8 cellular contexts compared by ENCODE assay signal in the genomic region with DNA sequence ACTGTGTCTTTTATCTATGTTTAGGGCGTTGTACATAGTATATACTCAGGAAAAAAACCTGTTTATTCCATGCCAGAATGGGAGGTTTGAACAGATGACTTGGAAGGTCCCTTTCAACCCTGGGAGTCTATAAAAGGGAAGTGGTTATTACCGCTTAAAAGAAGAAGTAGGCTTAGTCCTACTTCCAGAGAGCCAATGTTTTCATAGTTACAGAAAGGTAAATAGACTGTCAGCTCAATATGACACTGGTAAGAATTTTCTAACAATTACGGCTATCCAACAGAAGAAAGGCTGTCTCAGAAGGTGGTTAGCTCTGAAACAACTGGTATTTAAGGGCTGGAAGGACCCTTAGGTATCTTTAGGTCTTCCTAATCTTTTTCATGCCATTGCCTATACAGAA. TPM values are rescaled to one million over a fixed set of nuclear protein-coding genes. Genes with fewer than 3 reads are reported as not detected.
DNase-seq lines count a peak whose midpoint lies in the region; ATAC-seq and TF ChIP-seq lines count a peak whose summit lies in the region.

No MANE protein-coding gene starts in this region.

- peak overlapping the region; percentile 90 for H3K27ac ChIP-seq in vagina

- H3K27ac Mint-ChIP-seq in activated naive CD8-positive, alpha-beta T cell treated with anti-CD3 and anti-CD28 coated beads, Interleukin-2, amount 50 U/mL, for 24 hours, result peak overlapping the region; percentile 22

- no peaks in the 10 kb centered on the region for H3K9me3 ChIP-seq in vagina

- H3K27me3 Mint-ChIP-seq in activated naive CD8-positive, alpha-beta T cell treated with anti-CD3 and anti-CD28 coated beads, Interleukin-2, amount 50 U/mL, for 24 hours, result no peaks in the 10 kb centered on the region

- H3K36me3 Mint-ChIP-seq in activated naive CD8-positive, alpha-beta T cell treated with anti-CD3 and anti-CD28 coated beads, Interleukin-2, amount 50 U/mL, for 24 hours (ENCODE audit: low read depth), result peaks cover 30% of the 10 kb centered on the region

- no peaks in the 10 kb centered on the region for H3K9me3 Mint-ChIP-seq in activated naive CD8-positive, alpha-beta T cell treated with anti-CD3 and anti-CD28 coated beads, Interleukin-2, amount 50 U/mL, for 24 hours

- peaks cover 19% of the 10 kb centered on the region for H3K4me1 ChIP-seq in vagina

- peak overlapping the region; percentile 100 for H3K4me3 Mint-ChIP-seq in activated naive CD8-positive, alpha-beta T cell treated with anti-CD3 and anti-CD28 coated beads, Interleukin-2, amount 50 U/mL, for 24 hours

- peaks cover 0 to 6% of the 10 kb centered on the region in 2 donors for H3K36me3 ChIP-seq in vagina

- peak; percentile 72 for ATAC-seq in GM21529 (IDR thresholded peaks at IDR 0.05; ENCODE audit: unreplicated experiment)
- ATAC-seq in activated naive CD8-positive, alpha-beta T cell treated with anti-CD3 and anti-CD28 coated beads, Interleukin-2, amount 50 U/mL, for 24 hours, result no peak

- peaks cover 46% of the 10 kb centered on the region for H3K4me1 Mint-ChIP-seq in activated naive CD8-positive, alpha-beta T cell treated with anti-CD3 and anti-CD28 coated beads, Interleukin-2, amount 50 U/mL, for 24 hours

- peak overlapping the region; percentile 77 for H3K4me3 ChIP-seq in Jurkat, Clone E6-1 (ENCODE audit: low read length)
- peak overlapping the region; percentile 86 to 91 for H3K4me3 ChIP-seq in vagina

- no peak for TF ChIP-seq CTCF in vagina (IDR thresholded peaks at IDR 0.05)

- peak; percentile 65 for DNase-seq in GDM1 (lab: John Stamatoyannopoulos, UW)
- DNase-seq in Jurkat, Clone E6-1 (ENCODE audit: low read depth, low spot score), result peak; percentile 66
- no peak for DNase-seq in activated naive CD8-positive, alpha-beta T cell treated with anti-CD3 and anti-CD28 coated beads, Interleukin-2, amount 50 U/mL, for 24 hours
- peak; percentile 50 for DNase-seq in medulla oblongata (ENCODE audit: extremely low spot score)
- no peak for DNase-seq in vagina (ENCODE audit: extremely low spot score in 2 of 2)
- no peak for DNase-seq in NCI-H526 treated with DMSO at 0.1 percent for 48 hours (lab: John Stamatoyannopoulos, UW)
- no peak for DNase-seq in DMS153 treated with DMSO at 0.1 percent for 48 hours (lab: John Stamatoyannopoulos, UW; ENCODE audit: unreplicated experiment)

- intact Hi-C loops in vagina (cut with DNase I), result no loop called here

- TF ChIP-seq POLR2A in vagina (IDR thresholded peaks at IDR 0.05), result no peak

- H3K27me3 ChIP-seq in vagina, result no peaks in the 10 kb centered on the region

RNA-seq across cellular contexts. Expression of a gene that starts 1.1 kb away (rescaled TPM):
- polyA plus RNA-seq in Jurkat, Clone E6-1 (2012; ENCODE audit: insufficient read depth, insufficient read length), result 46.2 TPM
- total RNA-seq in vagina, result 13.3 TPM

RNA-seq across cellular contexts. Expression of a gene that starts 49.3 kb away (rescaled TPM):
- polyA plus RNA-seq in Jurkat, Clone E6-1 (2012; ENCODE audit: insufficient read depth, insufficient read length), result 16.1 TPM
- 10.1 TPM for total RNA-seq in vagina

Comparison
In these comparisons a context has a peak if more than half of its experiments do, and no peak if none do; other contexts are left out.
1. DNase-seq: peak in GDM1 (single experiment), Jurkat, Clone E6-1 (single experiment) and medulla oblongata (single experiment); none in activated naive CD8-positive, alpha-beta T cell treated with anti-CD3 and anti-CD28 coated beads, Interleukin-2, amount 50 U/mL, for 24 hours (single experiment), vagina (0 of 2), NCI-H526 treated with DMSO at 0.1 percent for 48 hours (single experiment) and DMS153 treated with DMSO at 0.1 percent for 48 hours (single experiment).